10 cellular contexts compared by ENCODE assay signal in genomic region chr1:29122662-29122986, GRCh38. TPM values are rescaled to one million over a fixed set of nuclear protein-coding genes. Genes with fewer than 3 reads are reported as not detected.
DNase-seq lines count a peak whose midpoint lies in the region; ATAC-seq, FAIRE-seq and TF ChIP-seq lines count a peak whose summit lies in the region.
"Had no signal": no experiment of that assay in that cellular context is flagged by ENCODE, and none has a peak within 500 bp of the region (broad histone marks: within the 10 kb centered on the region; RNA-seq: fewer than 3 reads in every experiment).

No MANE protein-coding gene starts in this region.

- no peak for TF ChIP-seq RAD21 in HepG2 (CRISPR knock-in tag; IDR thresholded peaks at IDR 0.05)

- H3K27ac Mint-ChIP-seq in activated CD4-positive, alpha-beta T cell treated with anti-CD3 and anti-CD28 coated beads for 36 hours: no peak overlapping the region

- H3K36me3 Mint-ChIP-seq in activated CD4-positive, alpha-beta T cell treated with anti-CD3 and anti-CD28 coated beads for 36 hours (ENCODE audit: low read depth): peaks cover 6% of the 10 kb centered on the region

- POLR2A ChIA-PET in activated CD4-positive, alpha-beta T cell treated with anti-CD3 and anti-CD28 coated beads for 36 hours (lab: Charles Lee): interaction anchor here (0.9 to 1.1 kb wide), 2 partner anchors 59 to 542 kb away, joined by 3 to 4 read pairs; partner anchors contain the start of gene SRSF4
- POLR2A ChIA-PET in HepG2 (lab: Yijun Ruan, JAX): no interaction called here

- CTCF ChIA-PET in activated CD4-positive, alpha-beta T cell treated with anti-CD3 and anti-CD28 coated beads for 36 hours (lab: Charles Lee): interaction anchor here (0.6 to 4.6 kb wide), 6 partner anchors 59 to 839 kb away, joined by 3 to 22 read pairs (median 4); no protein-coding TSS in a partner anchor
- CTCF ChIA-PET in HepG2 (lab: Yijun Ruan, JAX; ENCODE audit: low intra/inter-chr PET ratio, low total read pairs): no interaction called here

- H3K27me3 Mint-ChIP-seq in activated CD4-positive, alpha-beta T cell treated with anti-CD3 and anti-CD28 coated beads for 36 hours: peaks cover 12% of the 10 kb centered on the region

- ATAC-seq in activated CD4-positive, alpha-beta T cell treated with anti-CD3 and anti-CD28 coated beads for 36 hours: no peak
- no peak for ATAC-seq in HepG2
- no peak for ATAC-seq in HG03439 (IDR thresholded peaks at IDR 0.05; ENCODE audit: unreplicated experiment)

- H3K9me3 Mint-ChIP-seq in activated CD4-positive, alpha-beta T cell treated with anti-CD3 and anti-CD28 coated beads for 36 hours (ENCODE audit: low read depth): no peaks in the 10 kb centered on the region

- 0 out of 2 replicates have a peak overlapping the region, but pooled peaks have one; percentile 96 for H3K4me2 ChIP-seq in HepG2 (ENCODE audit: low read depth, low read length)

- in situ Hi-C loops in HepG2 (cut with HindIII; ENCODE audit: extremely low pct_ligation_motif_present, low pct_unique_long_range_greater_than_20kb): loop anchor here (10.0 kb wide), 1 partner anchor 238 kb away; no protein-coding TSS in a partner anchor
- in situ Hi-C loops in transverse colon (cut with MboI; ENCODE audit: low pct_ligation_motif_present in 1 of 4, low pct_unique_long_range_greater_than_20kb in 1 of 4, low sequenced_read_pairs in 3 of 4): no loop called here

- no peaks in the 10 kb centered on the region for H3K9me3 ChIP-seq in HepG2 (ENCODE audit: low read length)
- H3K9me3 ChIP-seq in transverse colon: no peaks in the 10 kb centered on the region
- H3K9me3 ChIP-seq: BLaER1 treated with 17β-estradiol and CSF1 and Interleukin-3, amounts not matched to agents 10 nM and 100 nM had no signal

- intact Hi-C loops in activated CD4-positive, alpha-beta T cell treated with anti-CD3 and anti-CD28 coated beads for 36 hours (cut with DNase I, micrococcal nuclease): loop anchor here (5.0 kb wide), 4 partner anchors 60 to 235 kb away; partner anchors contain the start of gene SRSF4 (in 1 of the 2)
- intact Hi-C loops in HepG2 (cut with micrococcal nuclease; ENCODE audit: unreplicated experiment) (loop anchor here (10.0 kb wide), 1 partner anchor 238 kb away; no protein-coding TSS in a partner anchor), transverse colon (cut with DNase I; ENCODE audit: low total_unique reads) (loop anchor here (5.0 to 10.0 kb wide), 2 partner anchors 60 to 238 kb away; partner anchors contain the start of gene SRSF4)

- 92% methylated on average over 32 of the region's 34 CpGs for WGBS in HepG2 (ENCODE audit: low lambda C conversion rate)
- WGBS in transverse colon (ENCODE audit: low coverage in 1 of 2), 2 donors: 6% methylated on average over 22 of the region's 34 CpGs; no CpG with 5 or more reads in 1 of the 2 donors

- H3K4me1 Mint-ChIP-seq in activated CD4-positive, alpha-beta T cell treated with anti-CD3 and anti-CD28 coated beads for 36 hours: peaks cover 2% of the 10 kb centered on the region

- DNase-seq in activated CD4-positive, alpha-beta T cell treated with anti-CD3 and anti-CD28 coated beads for 36 hours: peak; percentile 28
- no peak for DNase-seq in activated CD4-positive, alpha-beta T cell treated with anti-CD3 and anti-CD28 coated beads for 1 hour
- DNase-seq in choroid plexus epithelial cell (ENCODE audit: low read depth): peak; percentile 68
- DNase-seq in HepG2 (ENCODE audit: low spot score): no peak
- DNase-seq in transverse colon: peak; percentile 55
- no peak for DNase-seq in NOMO-1 (lab: John Stamatoyannopoulos, UW; ENCODE audit: unreplicated experiment in 2 of 2)
- DNase-seq in A172 (ENCODE audit: low spot score): no peak

- TF ChIP-seq CTCF in choroid plexus epithelial cell (conservative IDR thresholded peaks at IDR 0.05; ENCODE audit: low read depth, low read length) (no peak), HepG2 (CRISPR knock-in tag; IDR thresholded peaks at IDR 0.05) (no peak), transverse colon (IDR thresholded peaks at IDR 0.05) (no peak)

- H3K36me3 ChIP-seq in HepG2 (replicated peaks in 1 of 2; ENCODE audit: control insufficient read depth in 1 of 2, insufficient read depth in 2 of 2, low read length in 2 of 2) (peaks cover 1% of the 10 kb centered on the region in 2 experiments; a peak in 2 of 5 replicates), transverse colon (no peaks in the 10 kb centered on the region)

- TF ChIP-seq EP300 in HepG2 (IDR thresholded peaks at IDR 0.05; ENCODE audit: low read depth in 2 of 2, low read length in 2 of 2) (no peak), HepG2 (CRISPR knock-in tag; IDR thresholded peaks at IDR 0.05; ENCODE audit: borderline replicate concordance) (no peak), transverse colon (IDR thresholded peaks at IDR 0.05; ENCODE audit: low read depth) (no peak)

- H4K20me1 ChIP-seq in HepG2 (ENCODE audit: insufficient read depth, low read length): no peaks in the 10 kb centered on the region

- H3K4me3 ChIP-seq in choroid plexus epithelial cell (ENCODE audit: low read depth, low read length): peak overlapping the region; percentile 69
- H3K4me3 ChIP-seq in HepG2 (replicated peaks in 1 of 3; ENCODE audit: insufficient read depth in 1 of 3, low read depth in 2 of 3, low read length in 3 of 3): no peak overlapping the region
- peak overlapping the region; percentile 46 to 68 (median 58) for H3K4me3 ChIP-seq in transverse colon

- H3K4me3 Mint-ChIP-seq in activated CD4-positive, alpha-beta T cell treated with anti-CD3 and anti-CD28 coated beads for 36 hours: peak overlapping the region; percentile 67

- no peak overlapping the region for H3K9ac ChIP-seq in HepG2 (ENCODE audit: insufficient read depth, low read depth, low read length)
- H3K9ac ChIP-seq: BLaER1 treated with 17β-estradiol and CSF1 and Interleukin-3, amounts not matched to agents 10 nM and 100 nM had no signal

- no peak for FAIRE-seq in HepG2 (lab: Jason Lieb, UNC)

- H3K27me3 ChIP-seq in HepG2 (ENCODE audit: control insufficient read depth in 1 of 2, insufficient read depth in 2 of 2, low read length in 2 of 2): peaks cover 0 to 9% of the 10 kb centered on the region in 2 experiments; a peak in 1 of 5 replicates
- peaks cover 53% of the 10 kb centered on the region for H3K27me3 ChIP-seq in transverse colon

- H3K27ac ChIP-seq in HepG2 (ENCODE audit: extremely low read length, insufficient read depth, low read length): no peak overlapping the region
- peak overlapping the region; percentile 94 to 97 (median 94) for H3K27ac ChIP-seq in transverse colon
- H3K27ac ChIP-seq: BLaER1 treated with 17β-estradiol and CSF1 and Interleukin-3, amounts not matched to agents 10 nM and 100 nM had no signal

- H3K4me1 ChIP-seq in HepG2 (ENCODE audit: insufficient read depth, low read length) (peaks cover 16% of the 10 kb centered on the region), transverse colon (peaks cover 7 to 58% (median 43%) of the 10 kb centered on the region in 4 donors)

- BruUV-seq in HepG2 (replicated peaks; lab: Mats Ljungman, UMichigan): no TSS peak

- TF ChIP-seq POLR2A in HepG2 (IDR thresholded peaks at IDR 0.05; ENCODE audit: insufficient read depth in 1 of 2, low read depth in 2 of 2, low read length in 2 of 2) (no peak), transverse colon (IDR thresholded peaks at IDR 0.05) (peak; percentile 55)

- H3K79me2 ChIP-seq in HepG2 (ENCODE audit: insufficient read depth, low read length): no peaks in the 10 kb centered on the region

- H2AFZ ChIP-seq in HepG2 (ENCODE audit: low read length): no peak overlapping the region

RNA-seq across cellular contexts. Expression of gene TMEM200B, which starts 1.1 kb away (rescaled TPM):
- 1 to 10 TPM; 1.1 TPM for total RNA-seq in activated CD4-positive, alpha-beta T cell treated with anti-CD3 and anti-CD28 coated beads for 36 hours
- total RNA-seq in HepG2 (2016; rRNA removed; fragmentation: Illumina TruSeq; extraction: Trizol) (0.72 and 1.1 TPM in 2 replicates), transverse colon (1 to 10 TPM; 1.6 to 7.5 (median 4.2) TPM)
- total RNA-seq in HepG2 (2016; cell fraction: cytosol; rRNA removed; fragmentation: Illumina TruSeq; extraction: Trizol; ENCODE audit: low read depth): 0.18 and 0.20 TPM in 2 replicates
- 0.48 and 1.0 TPM in 2 replicates for total RNA-seq in HepG2 (2016; cell fraction: insoluble cytoplasmic fraction; rRNA removed; fragmentation: Illumina TruSeq; extraction: Trizol)
- 0.59 and 0.96 TPM in 2 replicates for total RNA-seq in HepG2 (2016; cell fraction: membrane; rRNA removed; fragmentation: Illumina TruSeq; extraction: Trizol)
- total RNA-seq in HepG2 (2016; cell fraction: nucleus; rRNA removed; fragmentation: Illumina TruSeq; extraction: Trizol): 0.66 and 1.2 TPM in 2 replicates
- polyA plus RNA-seq in HepG2 (2011; rRNA removed): 1.1 and 1.4 TPM in 2 replicates
- polyA plus RNA-seq in HepG2 (2011; cell fraction: cytosol; rRNA removed): 0.88 and 1.1 TPM in 2 replicates
- polyA plus RNA-seq in HepG2 (2011; cell fraction: nucleus; rRNA removed): 1.6 and 1.7 TPM in 2 replicates
- polyA plus RNA-seq in HepG2 (2012): 0.44 and 1.1 TPM in 2 replicates
- polyA plus RNA-seq in HepG2 (2016; cell fraction: cytosol; fragmentation: Illumina TruSeq; extraction: Trizol; ENCODE audit: low read depth): 0.28 and 0.41 TPM in 2 replicates
- 0.66 and 0.93 TPM in 2 replicates for polyA plus RNA-seq in HepG2 (2016; cell fraction: insoluble cytoplasmic fraction; fragmentation: Illumina TruSeq; extraction: Trizol; ENCODE audit: low read depth)
- 0.68 and 0.86 TPM in 2 replicates for polyA plus RNA-seq in HepG2 (2016; cell fraction: membrane; fragmentation: Illumina TruSeq; extraction: Trizol; ENCODE audit: low read depth)
- polyA plus RNA-seq in HepG2 (2016; cell fraction: nucleus; fragmentation: Illumina TruSeq; extraction: Trizol; ENCODE audit: insufficient read depth, low read depth): 1.7 and 2.1 TPM in 2 replicates
- 0.12 and 1.2 TPM in 2 replicates for polyA minus RNA-seq in HepG2 (2011; rRNA and poly(A)+ RNA removed; ENCODE audit: low replicate concordance)
- 0.40 and 0.53 TPM in 2 replicates for polyA minus RNA-seq in HepG2 (2011; cell fraction: cytosol; rRNA and poly(A)+ RNA removed)
- 0.39 and 0.75 TPM in 2 replicates for polyA minus RNA-seq in HepG2 (2011; cell fraction: nucleus; rRNA and poly(A)+ RNA removed)
- 0.03 and 0.43 TPM in 2 replicates for total RNA-seq in A172 (2014; rRNA removed; shearing (Covaris generic))
- total RNA-seq: T-helper 2 cell treated with Interferon-gamma antibody and Interleukin-4, amounts not matched to agents 100 ng/mL and 5 ng/mL, for 36 hours had no signal

RNA-seq across cellular contexts. Expression of gene SRSF4, which starts 59.1 kb away (rescaled TPM):
- total RNA-seq in activated CD4-positive, alpha-beta T cell treated with anti-CD3 and anti-CD28 coated beads for 36 hours: 100 to 1,000 TPM; 129 to 147 TPM
- total RNA-seq in HepG2 (2016; rRNA removed; fragmentation: Illumina TruSeq; extraction: Trizol): 43.3 and 50.9 TPM in 2 replicates
- total RNA-seq in HepG2 (2016; cell fraction: cytosol; rRNA removed; fragmentation: Illumina TruSeq; extraction: Trizol; ENCODE audit: low read depth): 16.9 and 18.2 TPM in 2 replicates
- total RNA-seq in HepG2 (2016; cell fraction: insoluble cytoplasmic fraction; rRNA removed; fragmentation: Illumina TruSeq; extraction: Trizol): 37.8 and 52.5 TPM in 2 replicates
- 21.7 and 23.1 TPM in 2 replicates for total RNA-seq in HepG2 (2016; cell fraction: membrane; rRNA removed; fragmentation: Illumina TruSeq; extraction: Trizol)
- 41.4 and 44.1 TPM in 2 replicates for total RNA-seq in HepG2 (2016; cell fraction: nucleus; rRNA removed; fragmentation: Illumina TruSeq; extraction: Trizol)
- 37.7 and 39.5 TPM in 2 replicates for polyA plus RNA-seq in HepG2 (2011; rRNA removed)
- 28.7 and 37.6 TPM in 2 replicates for polyA plus RNA-seq in HepG2 (2011; cell fraction: cytosol; rRNA removed)
- 63.6 and 88.4 TPM in 2 replicates for polyA plus RNA-seq in HepG2 (2011; cell fraction: nucleus; rRNA removed)
- polyA plus RNA-seq in HepG2 (2012): 47.7 and 72.7 TPM in 2 replicates
- 5.4 and 6.5 TPM in 2 replicates for polyA plus RNA-seq in HepG2 (2016; cell fraction: cytosol; fragmentation: Illumina TruSeq; extraction: Trizol; ENCODE audit: low read depth)
- polyA plus RNA-seq in HepG2 (2016; cell fraction: insoluble cytoplasmic fraction; fragmentation: Illumina TruSeq; extraction: Trizol; ENCODE audit: low read depth): 69.2 and 77.8 TPM in 2 replicates
- polyA plus RNA-seq in HepG2 (2016; cell fraction: membrane; fragmentation: Illumina TruSeq; extraction: Trizol; ENCODE audit: low read depth): 13.8 and 15.1 TPM in 2 replicates
- polyA plus RNA-seq in HepG2 (2016; cell fraction: nucleus; fragmentation: Illumina TruSeq; extraction: Trizol; ENCODE audit: insufficient read depth, low read depth): 159 and 173 TPM in 2 replicates
- polyA minus RNA-seq in HepG2 (2011; rRNA and poly(A)+ RNA removed; ENCODE audit: low replicate concordance): 13.5 and 27.4 TPM in 2 replicates
- polyA minus RNA-seq in HepG2 (2011; cell fraction: cytosol; rRNA and poly(A)+ RNA removed): 14.2 and 17.5 TPM in 2 replicates
- 56.5 and 56.9 TPM in 2 replicates for polyA minus RNA-seq in HepG2 (2011; cell fraction: nucleus; rRNA and poly(A)+ RNA removed)
- total RNA-seq in transverse colon: 10 to 100 TPM; 67.3 to 98.0 (median 72.4) TPM
- 28.6 and 31.3 TPM in 2 replicates for total RNA-seq in A172 (2014; rRNA removed; shearing (Covaris generic))

Comparison
In these comparisons a context has a peak if more than half of its experiments do, and no peak if none do; other contexts are left out.
1. DNase-seq: peak in activated CD4-positive, alpha-beta T cell treated with anti-CD3 and anti-CD28 coated beads for 36 hours (single experiment), choroid plexus epithelial cell (single experiment) and transverse colon (single experiment); none in activated CD4-positive, alpha-beta T cell treated with anti-CD3 and anti-CD28 coated beads for 1 hour (single experiment), HepG2 (single experiment), NOMO-1 (0 of 2) and A172 (single experiment).
2. H3K4me3 ChIP-seq: peak in choroid plexus epithelial cell (single experiment) and transverse colon (4 of 4); none in HepG2 (0 of 3).